Comparison of ENCODE assay signal across 19 cellular contexts in the genomic region with DNA sequence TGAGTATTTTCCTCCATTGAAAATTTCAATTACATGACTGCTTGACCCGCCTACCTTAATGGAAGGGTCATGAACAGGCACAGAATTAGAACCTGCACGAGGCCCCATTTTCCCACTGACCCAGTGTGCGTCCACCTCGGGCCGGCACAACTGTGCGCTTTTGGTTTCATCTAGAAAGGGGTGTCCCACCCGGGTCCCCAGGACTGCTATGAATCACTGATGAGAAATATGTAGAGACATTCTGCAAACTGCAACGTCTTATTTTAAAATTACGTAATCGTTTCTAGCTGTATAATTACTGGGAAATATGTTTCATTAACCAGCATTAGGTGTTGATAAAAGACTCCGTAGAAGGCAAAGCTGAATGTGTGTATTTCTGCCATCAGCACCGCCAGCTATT.
"Had no signal": no experiment of that assay in that cellular context is flagged by ENCODE, and none has a peak within 500 bp of the region (broad histone marks: within the 10 kb centered on the region; RNA-seq: fewer than 3 reads in every experiment).

No MANE protein-coding gene starts in this region.

- H3K4me1 ChIP-seq: SJCRH30 had no signal

- FAIRE-seq: RCC 7860 had no signal

- H3K27ac ChIP-seq: SJCRH30 had no signal

- H3K9me3 ChIP-seq: MG63, SJCRH30 had no signal

- H3K36me3 ChIP-seq: MG63, SJCRH30 had no signal

- DNase-seq: Karpas-422, KG1, MG63, NCI-H1417 treated with DMSO at 0.1 percent for 48 hours, NCI-H146, NCI-H187, NCI-H2029, NCI-H2081 treated with DMSO at 0.1 percent for 48 hours, NCI-H2171, NCI-H226, NCI-H446, NCI-H510A, NCI-H69, NCI-H774, RPMI8226, SHP77 treated with DMSO at 0.1 percent for 48 hours, SJCRH30 had no signal

- ATAC-seq: SK-N-SH treated with all-trans-retinoic acid at 6 μM for 48 hours had no signal

- H3K4me3 ChIP-seq: MG63, SJCRH30 had no signal

- H3K27me3 ChIP-seq: MG63 had no signal
